Comparison of ENCODE assay signal across 24 cellular contexts in the genomic region with DNA sequence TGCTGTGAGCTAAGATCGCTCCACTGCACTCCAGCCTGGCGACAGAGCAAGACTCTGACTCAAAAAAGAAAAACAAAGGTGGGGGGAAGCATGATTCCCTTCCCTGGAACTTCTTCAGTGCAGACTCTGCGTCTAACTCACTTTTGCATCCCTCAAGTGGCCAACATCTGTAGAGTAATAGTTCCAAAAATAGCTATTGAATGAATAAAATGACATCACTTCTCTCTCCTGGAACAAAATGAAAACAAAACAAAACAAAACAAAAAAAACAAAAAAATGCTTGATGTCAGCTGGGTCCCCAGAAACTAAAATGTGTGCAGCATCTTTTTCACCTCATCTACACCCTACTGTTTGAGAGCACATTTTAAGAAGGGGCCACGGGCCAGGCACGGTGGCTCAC.
A peak's percentile ranks its signal among the peaks of the same experiment; 100 is the strongest.
DNase-seq lines count a peak whose midpoint lies in the region; ATAC-seq, FAIRE-seq and TF ChIP-seq lines count a peak whose summit lies in the region.
"Had no signal": no experiment of that assay in that cellular context is flagged by ENCODE, and none has a peak within 500 bp of the region (broad histone marks: within the 10 kb centered on the region; RNA-seq: fewer than 3 reads in every experiment).

No MANE protein-coding gene starts in this region.

- intact Hi-C loops in HepG2 (cut with micrococcal nuclease; ENCODE audit: unreplicated experiment) = no loop called here
- intact Hi-C loops in right lobe of liver (cut with DNase I) = no loop called here
- intact Hi-C loops in right cardiac atrium (cut with DNase I) = no loop called here

- no peak overlapping the region for H3K9ac ChIP-seq in HepG2 (ENCODE audit: insufficient read depth, low read depth, low read length)
- H3K9ac ChIP-seq: BLaER1 treated with 17β-estradiol and CSF1 and Interleukin-3, amounts not matched to agents 10 nM and 100 nM had no signal

- no peak for FAIRE-seq in HepG2 (lab: Jason Lieb, UNC)
- FAIRE-seq in endometrium (lab: Jason Lieb, UNC) = peak; percentile 33
- FAIRE-seq: A549, D721Med, H1 had no signal

- H3K36me3 ChIP-seq in HepG2 (replicated peaks in 1 of 2; ENCODE audit: control insufficient read depth in 1 of 2, insufficient read depth in 2 of 2, low read length in 2 of 2) (no peaks in the 10 kb centered on the region), right lobe of liver (no peaks in the 10 kb centered on the region), Peyer's patch (no peaks in the 10 kb centered on the region)
- H3K36me3 ChIP-seq: BE2C; BLaER1 treated with 17β-estradiol and CSF1 and Interleukin-3, amounts not matched to agents 10 nM and 100 nM had no signal

- H3K4me2 ChIP-seq in HepG2 (ENCODE audit: low read depth, low read length) = no peak overlapping the region
- H3K4me2 ChIP-seq: A549; BLaER1 treated with 17β-estradiol and CSF1 and Interleukin-3, amounts not matched to agents 10 nM and 100 nM had no signal

- H4K20me1 ChIP-seq in HepG2 (ENCODE audit: insufficient read depth, low read length) = no peaks in the 10 kb centered on the region
- H4K20me1 ChIP-seq: BLaER1 treated with 17β-estradiol and CSF1 and Interleukin-3, amounts not matched to agents 10 nM and 100 nM had no signal

- ATAC-seq in HepG2 (no peak), right lobe of liver (no peak), right cardiac atrium (no peak)
- ATAC-seq: A549 had no signal

- no peaks in the 10 kb centered on the region for H3K79me2 ChIP-seq in HepG2 (ENCODE audit: insufficient read depth, low read length)

- no TSS peak for BruUV-seq in HepG2 (replicated peaks; lab: Mats Ljungman, UMichigan)

- no peak for DNase-seq in HepG2 (ENCODE audit: low spot score)
- DNase-seq in right lobe of liver = no peak
- DNase-seq in M059J (ENCODE audit: low read depth) = peak; percentile 36
- no peak for DNase-seq in anterior cingulate cortex (lab: John Stamatoyannopoulos, UW)
- no peak for DNase-seq in right cardiac atrium
- DNase-seq in 8988T = no peak
- DNase-seq in Peyer's patch = no peak
- DNase-seq: ACHN; AML-193; BE2C; CD4-positive, alpha-beta T cell; CD8-positive, alpha-beta memory T cell; DMS 273 treated with DMSO at 0.1 percent for 48 hours; DMS79; EL; GDM1; H7; HCEC 1CT had no signal

- no peak overlapping the region for H2AFZ ChIP-seq in HepG2 (ENCODE audit: low read length)

- no peak for TF ChIP-seq POLR2A in HepG2 (IDR thresholded peaks at IDR 0.05; ENCODE audit: insufficient read depth in 1 of 2, low read depth in 2 of 2, low read length in 2 of 2)
- no peak for TF ChIP-seq POLR2A in right lobe of liver (IDR thresholded peaks at IDR 0.05)
- TF ChIP-seq POLR2A in Peyer's patch (IDR thresholded peaks at IDR 0.05) = no peak

- POLR2A ChIA-PET in HepG2 (lab: Yijun Ruan, JAX) = no interaction called here

- H3K4me1 ChIP-seq in HepG2 (ENCODE audit: insufficient read depth, low read length) = no peaks in the 10 kb centered on the region
- no peaks in the 10 kb centered on the region for H3K4me1 ChIP-seq in right lobe of liver
- H3K4me1 ChIP-seq in right cardiac atrium (ENCODE audit: control insufficient read depth, insufficient read depth, low read length) = no peaks in the 10 kb centered on the region
- H3K4me1 ChIP-seq in Peyer's patch = no peaks in the 10 kb centered on the region
- H3K4me1 ChIP-seq: A549; BE2C; BLaER1 treated with 17β-estradiol and CSF1 and Interleukin-3, amounts not matched to agents 10 nM and 100 nM had no signal

- H3K4me3 ChIP-seq in HepG2 (replicated peaks in 1 of 3; ENCODE audit: insufficient read depth in 1 of 3, low read depth in 2 of 3, low read length in 3 of 3) = no peak overlapping the region
- H3K4me3 ChIP-seq in right lobe of liver = no peak overlapping the region
- H3K4me3 ChIP-seq in right cardiac atrium (ENCODE audit: low read length) = no peak overlapping the region
- no peak overlapping the region for H3K4me3 ChIP-seq in Peyer's patch
- H3K4me3 ChIP-seq: A549; BLaER1 treated with 17β-estradiol and CSF1 and Interleukin-3, amounts not matched to agents 10 nM and 100 nM had no signal

- H3K27me3 ChIP-seq in HepG2 (ENCODE audit: control insufficient read depth in 1 of 2, insufficient read depth in 2 of 2, low read length in 2 of 2) = no peaks in the 10 kb centered on the region
- H3K27me3 ChIP-seq in right lobe of liver = no peaks in the 10 kb centered on the region
- H3K27me3 ChIP-seq in right cardiac atrium (ENCODE audit: control insufficient read depth, insufficient read depth) = no peaks in the 10 kb centered on the region
- H3K27me3 ChIP-seq in Peyer's patch = no peaks in the 10 kb centered on the region
- H3K27me3 ChIP-seq: BE2C; BLaER1 treated with 17β-estradiol and CSF1 and Interleukin-3, amounts not matched to agents 10 nM and 100 nM had no signal

- TF ChIP-seq EP300 in HepG2 (IDR thresholded peaks at IDR 0.05; ENCODE audit: low read depth in 2 of 2, low read length in 2 of 2) (no peak), HepG2 (CRISPR knock-in tag; IDR thresholded peaks at IDR 0.05; ENCODE audit: borderline replicate concordance) (no peak)

- in situ Hi-C loops in HepG2 (cut with HindIII; ENCODE audit: extremely low pct_ligation_motif_present, low pct_unique_long_range_greater_than_20kb) = no loop called here

- H3K27ac ChIP-seq in HepG2 (ENCODE audit: extremely low read length, insufficient read depth, low read length) (no peak overlapping the region), right lobe of liver (no peak overlapping the region), right cardiac atrium (ENCODE audit: low read length) (no peak overlapping the region), Peyer's patch (no peak overlapping the region)
- H3K27ac ChIP-seq: 22Rv1; A549; BLaER1 treated with 17β-estradiol and CSF1 and Interleukin-3, amounts not matched to agents 10 nM and 100 nM had no signal

- WGBS in HepG2 (ENCODE audit: low lambda C conversion rate) = 22% methylated on average over 5 of the region's 5 CpGs
- WGBS in right lobe of liver (ENCODE audit: insufficient coverage, low coverage, low lambda C conversion rate, missing lambda C conversion rate) = 81% methylated on average over 5 of the region's 5 CpGs
- WGBS in right cardiac atrium = 84% methylated on average over 5 of the region's 5 CpGs

- TF ChIP-seq CTCF in HepG2 (CRISPR knock-in tag; IDR thresholded peaks at IDR 0.05) (no peak), right lobe of liver (IDR thresholded peaks at IDR 0.05) (no peak), Peyer's patch (IDR thresholded peaks at IDR 0.05) (no peak)

- CTCF ChIA-PET in HepG2 (lab: Yijun Ruan, JAX; ENCODE audit: low intra/inter-chr PET ratio, low total read pairs) = no interaction called here

- no peak for TF ChIP-seq RAD21 in HepG2 (CRISPR knock-in tag; IDR thresholded peaks at IDR 0.05)

- H3K9me3 ChIP-seq in HepG2 (ENCODE audit: low read length) (no peaks in the 10 kb centered on the region), right lobe of liver (no peaks in the 10 kb centered on the region), right cardiac atrium (ENCODE audit: control insufficient read depth, low read length) (no peaks in the 10 kb centered on the region), Peyer's patch (no peaks in the 10 kb centered on the region)
- H3K9me3 ChIP-seq: A549; BE2C; BLaER1 treated with 17β-estradiol and CSF1 and Interleukin-3, amounts not matched to agents 10 nM and 100 nM had no signal

TF ChIP-seq in HepG2, 621 proteins besides CTCF, POLR2A, EP300 and RAD21:
- peak; percentile 50; the same call in 1 of the 2 replicates for TF ChIP-seq ATF7 (IDR thresholded peaks at IDR 0.05)
- TF ChIP-seq ATF7 (CRISPR knock-in tag; IDR thresholded peaks at IDR 0.05) = no peak
- no peak for TF ChIP-seq ZNF501 (CRISPR knock-in tag; IDR thresholded peaks at IDR 0.05)
